ENCODE assay signal across 8 cellular contexts in the genomic region with DNA sequence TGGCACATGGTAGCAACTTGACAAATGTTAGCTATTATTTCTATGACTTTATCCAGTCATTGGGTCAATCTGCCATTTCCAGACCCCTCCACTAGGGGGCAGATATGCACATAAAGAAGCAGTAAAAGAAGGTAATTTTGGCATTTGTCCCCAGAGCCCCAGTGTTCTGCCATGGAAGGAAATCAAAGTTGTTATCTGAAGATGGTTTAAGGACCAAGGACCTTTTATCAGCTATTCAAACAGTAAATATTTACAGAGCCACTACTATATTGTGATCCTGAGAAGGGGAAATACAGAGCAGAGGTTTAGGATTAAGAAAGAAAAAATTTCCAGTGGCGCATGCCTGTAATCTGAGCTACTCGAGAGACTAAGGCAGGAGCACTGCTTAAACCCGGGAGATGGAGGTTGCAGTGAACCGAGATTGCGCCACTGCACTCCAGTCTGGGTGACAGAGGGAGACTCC. TPM values are rescaled to one million over a fixed set of nuclear protein-coding genes. Genes with fewer than 3 reads are reported as not detected.
DNase-seq lines count a peak whose midpoint lies in the region; ATAC-seq and TF ChIP-seq lines count a peak whose summit lies in the region.

No MANE protein-coding gene starts in this region.

- POLR2A ChIA-PET in Caco-2 (lab: Charles Lee) = interaction anchor here (0.5 to 2.2 kb wide), 5 partner anchors 37 to 134 kb away, joined by 3 to 10 read pairs (median 3); partner anchors contain the start of genes FLOT2 and TLCD1
- POLR2A ChIA-PET in activated CD4-positive, alpha-beta T cell treated with anti-CD3 and anti-CD28 coated beads, Interleukin-2, amount 10 ng/mL, durations not matched to agents 7 days and 5 days (lab: Charles Lee) = no interaction called here

- H3K36me3 Mint-ChIP-seq in Caco-2 (ENCODE audit: insufficient read depth, unreplicated experiment) (peaks cover 54% of the 10 kb centered on the region), HFFc6 (ENCODE audit: low read depth) (peaks cover 8% of the 10 kb centered on the region; the same call in 1 of the 2 replicates)
- H3K36me3 Mint-ChIP-seq in activated CD4-positive, alpha-beta T cell treated with anti-CD3 and anti-CD28 coated beads, Interleukin-2, amount 10 ng/mL, durations not matched to agents 7 days and 5 days (ENCODE audit: low read depth) = peaks cover 14% of the 10 kb centered on the region

- H3K9ac ChIP-seq in colonic mucosa (ENCODE audit: low read depth in 2 of 2, low read length in 2 of 2) = no peak overlapping the region

- H3K27me3 ChIP-seq in Caco-2 (replicated peaks; ENCODE audit: control insufficient read depth, insufficient read depth, low read length) = no peaks in the 10 kb centered on the region
- no peaks in the 10 kb centered on the region for H3K27me3 ChIP-seq in colonic mucosa
- H3K27me3 ChIP-seq in lung (ENCODE audit: control insufficient read depth, insufficient read depth) = no peaks in the 10 kb centered on the region

- peak; percentile 80 to 87 for DNase-seq in Caco-2
- DNase-seq in HFFc6 = peak; percentile 72
- DNase-seq in NCI-H526 (lab: John Stamatoyannopoulos, UW) = peak; percentile 53 to 86
- peak; percentile 86 for DNase-seq in activated CD4-positive, alpha-beta T cell treated with anti-CD3 and anti-CD28 coated beads, Interleukin-2, amount 10 ng/mL, durations not matched to agents 7 days and 5 days
- DNase-seq in colonic mucosa = peak; percentile 87
- peak; percentile 81 for DNase-seq in lung (ENCODE audit: low spot score)
- DNase-seq in stimulated activated CD8-positive, alpha-beta memory T cell treated with anti-CD3 and anti-CD28 coated beads, Interleukin-4, amount 100 ng/mL, for 1 hour (ENCODE audit: low read depth in 2 of 2, low spot score in 1 of 2) = peak; percentile 57 to 64

- H3K9me3 ChIP-seq in Caco-2 (no peaks in the 10 kb centered on the region), colonic mucosa (no peaks in the 10 kb centered on the region), lung (ENCODE audit: control insufficient read depth in 2 of 2, insufficient read depth in 1 of 2, low read length in 1 of 2) (no peaks in the 10 kb centered on the region)

- WGBS in lung, 2 donors = 44 to 62% methylated on average over 5 of the region's 5 CpGs

- H3K4me1 Mint-ChIP-seq in Caco-2 (ENCODE audit: low read depth, unreplicated experiment) (no peaks in the 10 kb centered on the region), HFFc6 (ENCODE audit: low read depth) (peaks cover 20% of the 10 kb centered on the region)
- H3K4me1 Mint-ChIP-seq in activated CD4-positive, alpha-beta T cell treated with anti-CD3 and anti-CD28 coated beads, Interleukin-2, amount 10 ng/mL, durations not matched to agents 7 days and 5 days = peaks cover 8% of the 10 kb centered on the region

- H3K27ac ChIP-seq in colonic mucosa (no peak overlapping the region), lung (ENCODE audit: low read depth in 1 of 2, low read length in 1 of 2) (no peak overlapping the region)

- BruUV-seq in Caco-2 (replicated peaks; lab: Mats Ljungman, UMichigan) = no TSS peak

- intact Hi-C loops in Caco-2 (cut with micrococcal nuclease; ENCODE audit: unreplicated experiment) (loop anchor here (1.0 kb wide), 3 partner anchors 48 to 133 kb away; partner anchors contain the start of gene FLOT2), colonic mucosa (cut with DNase I) (no loop called here)

- TF ChIP-seq CTCF in Caco-2 (IDR thresholded peaks at IDR 0.05; ENCODE audit: insufficient read depth in 1 of 2, low read depth in 1 of 2, low read length in 1 of 2, severe bottlenecking in 1 of 2, unreplicated experiment in 1 of 2) = peak; percentile 85 to 88
- TF ChIP-seq CTCF in HFFc6 (IDR thresholded peaks at IDR 0.05) = peak; percentile 98
- peak; percentile 85 for TF ChIP-seq CTCF in colonic mucosa (IDR thresholded peaks at IDR 0.05)
- TF ChIP-seq CTCF in lung (IDR thresholded peaks at IDR 0.05; ENCODE audit: control extremely low read depth, extremely low read depth) = peak; percentile 70

- no peak overlapping the region for H3K4me3 Mint-ChIP-seq in Caco-2 (ENCODE audit: unreplicated experiment)
- H3K4me3 Mint-ChIP-seq in HFFc6 = no peak overlapping the region
- H3K4me3 Mint-ChIP-seq in activated CD4-positive, alpha-beta T cell treated with anti-CD3 and anti-CD28 coated beads, Interleukin-2, amount 10 ng/mL, durations not matched to agents 7 days and 5 days = no peak overlapping the region

- no peak overlapping the region for H3K4me3 ChIP-seq in Caco-2 (ENCODE audit: low read depth, low read length)
- no peak overlapping the region for H3K4me3 ChIP-seq in colonic mucosa
- no peak overlapping the region for H3K4me3 ChIP-seq in lung

- H3K36me3 ChIP-seq in Caco-2 (ENCODE audit: control insufficient read depth, insufficient read depth, low read length) = peaks cover 3% of the 10 kb centered on the region
- peaks cover 18% of the 10 kb centered on the region for H3K36me3 ChIP-seq in colonic mucosa
- peaks cover 5 to 15% of the 10 kb centered on the region in 2 donors for H3K36me3 ChIP-seq in lung (ENCODE audit: control insufficient read depth in 2 of 2, insufficient read depth in 2 of 2, low read length in 2 of 2)

- H3K27ac Mint-ChIP-seq in Caco-2 (ENCODE audit: unreplicated experiment) = peak overlapping the region; percentile 13
- peak overlapping the region; percentile 11; the same call in 1 of the 2 replicates for H3K27ac Mint-ChIP-seq in HFFc6
- no peak overlapping the region for H3K27ac Mint-ChIP-seq in activated CD4-positive, alpha-beta T cell treated with anti-CD3 and anti-CD28 coated beads, Interleukin-2, amount 10 ng/mL, durations not matched to agents 7 days and 5 days

- CTCF ChIA-PET in Caco-2 (lab: Charles Lee) = interaction anchor here (0.6 to 3.5 kb wide), 43 partner anchors 9 to 353 kb away, joined by 3 to 70 read pairs (median 5); partner anchors contain the start of genes BLTP2, DHRS13, FAM222B and FLOT2
- CTCF ChIA-PET in activated CD4-positive, alpha-beta T cell treated with anti-CD3 and anti-CD28 coated beads, Interleukin-2, amount 10 ng/mL, durations not matched to agents 7 days and 5 days (lab: Charles Lee) = interaction anchor here (0.8 to 7.8 kb wide), 25 partner anchors 9 to 230 kb away, joined by 3 to 67 read pairs (median 5); partner anchors contain the start of genes RPL23A, TLCD1 and TRAF4

- H3K4me1 ChIP-seq in Caco-2 = no peaks in the 10 kb centered on the region
- no peaks in the 10 kb centered on the region for H3K4me1 ChIP-seq in colonic mucosa
- H3K4me1 ChIP-seq in lung (ENCODE audit: control insufficient read depth in 2 of 2, insufficient read depth in 2 of 2, low read length in 2 of 2) = peaks cover 0 to 2% of the 10 kb centered on the region in 2 donors

- H3K27me3 Mint-ChIP-seq in Caco-2 (ENCODE audit: insufficient read depth, unreplicated experiment) = no peaks in the 10 kb centered on the region
- H3K27me3 Mint-ChIP-seq in HFFc6 (ENCODE audit: insufficient read depth) = no peaks in the 10 kb centered on the region; the same call in 1 of the 2 replicates
- H3K27me3 Mint-ChIP-seq in activated CD4-positive, alpha-beta T cell treated with anti-CD3 and anti-CD28 coated beads, Interleukin-2, amount 10 ng/mL, durations not matched to agents 7 days and 5 days = no peaks in the 10 kb centered on the region

- no peak for ATAC-seq in lung (ENCODE audit: insufficient read depth, low FRiP score)
- ATAC-seq in GM18858 (IDR thresholded peaks at IDR 0.05; ENCODE audit: unreplicated experiment) = no peak

- H3K9me3 Mint-ChIP-seq in Caco-2 (ENCODE audit: unreplicated experiment) = no peaks in the 10 kb centered on the region
- H3K9me3 Mint-ChIP-seq in HFFc6 = no peaks in the 10 kb centered on the region
- no peaks in the 10 kb centered on the region for H3K9me3 Mint-ChIP-seq in activated CD4-positive, alpha-beta T cell treated with anti-CD3 and anti-CD28 coated beads, Interleukin-2, amount 10 ng/mL, durations not matched to agents 7 days and 5 days

RNA-seq across cellular contexts. Expression of gene TRAF4, which starts 20.0 kb away (rescaled TPM):
- total RNA-seq in Caco-2 (2022) (140 and 154 TPM in 2 replicates), colonic mucosa (100 to 1,000 TPM in 1 of 2 donors, 10 to 100 TPM in 1; 92.1 to 128 TPM), lung (10 to 100 TPM; 35.7 to 92.4 TPM)
- 10 to 100 TPM; 48.0 to 61.3 (median 53.8) TPM for total RNA-seq in HFFc6 (2021; fragmentation: NEBNext Ultra II Directional; extraction: Animal tissue kit (Norgen Biotek cat#: 25700))
- total RNA-seq in activated CD4-positive, alpha-beta T cell treated with anti-CD3 and anti-CD28 coated beads, Interleukin-2, amount 10 ng/mL, durations not matched to agents 7 days and 5 days = 10 to 100 TPM; 44.9 to 45.1 TPM
- polyA plus RNA-seq in lung = 10 to 100 TPM; 51.9 to 56.3 TPM

RNA-seq across cellular contexts. Expression of gene NEK8, which starts 35.2 kb away (rescaled TPM):
- total RNA-seq in Caco-2 (2022) (11.0 and 13.4 TPM in 2 replicates), colonic mucosa (1 to 10 TPM; 3.0 to 6.7 TPM), lung (10 to 100 TPM in 1 of 2 donors, 1 to 10 TPM in 1; 5.7 to 14.7 TPM)
- 1 to 10 TPM; 1.9 to 3.1 (median 2.5) TPM for total RNA-seq in HFFc6 (2021; fragmentation: NEBNext Ultra II Directional; extraction: Animal tissue kit (Norgen Biotek cat#: 25700))
- total RNA-seq in activated CD4-positive, alpha-beta T cell treated with anti-CD3 and anti-CD28 coated beads, Interleukin-2, amount 10 ng/mL, durations not matched to agents 7 days and 5 days = 1 to 10 TPM; 7.3 TPM
- polyA plus RNA-seq in lung = 1 to 10 TPM; 5.1 to 9.2 TPM

RNA-seq across cellular contexts. Expression of gene TLCD1, which starts 37.8 kb away (rescaled TPM):
- total RNA-seq in Caco-2 (2022) = 31.7 and 37.9 TPM in 2 replicates
- 10 to 100 TPM in 4 of 6 experiments, 1 to 10 TPM in 2; 8.0 to 14.6 (median 11.3) TPM for total RNA-seq in HFFc6 (2021; fragmentation: NEBNext Ultra II Directional; extraction: Animal tissue kit (Norgen Biotek cat#: 25700))
- total RNA-seq in activated CD4-positive, alpha-beta T cell treated with anti-CD3 and anti-CD28 coated beads, Interleukin-2, amount 10 ng/mL, durations not matched to agents 7 days and 5 days = 1 to 10 TPM; 2.1 to 2.3 TPM
- total RNA-seq in colonic mucosa = 10 to 100 TPM in 1 of 2 donors, 1 to 10 TPM in 1; 5.7 to 20.4 TPM
- total RNA-seq in lung = 10 to 100 TPM in 1 of 2 donors, 1 to 10 TPM in 1; 3.8 to 32.0 TPM
- polyA plus RNA-seq in lung = 10 to 100 TPM; 25.4 to 42.0 TPM

RNA-seq across cellular contexts. Expression of gene RPL23A, which starts 44.0 kb away (rescaled TPM):
- 1,980 and 2,181 TPM in 2 replicates for total RNA-seq in Caco-2 (2022)
- 1,000 to 10,000 TPM; 1,227 to 1,529 (median 1,391) TPM for total RNA-seq in HFFc6 (2021; fragmentation: NEBNext Ultra II Directional; extraction: Animal tissue kit (Norgen Biotek cat#: 25700))
- total RNA-seq in activated CD4-positive, alpha-beta T cell treated with anti-CD3 and anti-CD28 coated beads, Interleukin-2, amount 10 ng/mL, durations not matched to agents 7 days and 5 days = 1,000 to 10,000 TPM; 1,884 to 2,250 TPM
- total RNA-seq in colonic mucosa = 1,000 to 10,000 TPM; 1,201 to 1,388 TPM
- 1,000 to 10,000 TPM in 1 of 2 donors, 100 to 1,000 TPM in 1; 528 to 1,109 TPM for total RNA-seq in lung
- 1,000 to 10,000 TPM in 1 of 2 donors, 100 to 1,000 TPM in 1; 955 to 1,200 TPM for polyA plus RNA-seq in lung

RNA-seq across cellular contexts. Expression of gene RAB34, which starts 46.2 kb away (rescaled TPM):
- total RNA-seq in Caco-2 (2022) (1.2 and 1.8 TPM in 2 replicates), colonic mucosa (10 to 100 TPM in 1 of 2 donors, 1 to 10 TPM in 1; 6.2 to 14.0 TPM), lung (10 to 100 TPM; 77.8 to 91.8 TPM)
- total RNA-seq in HFFc6 (2021; fragmentation: NEBNext Ultra II Directional; extraction: Animal tissue kit (Norgen Biotek cat#: 25700)) = 100 to 1,000 TPM; 161 to 219 (median 192) TPM
- 10 to 100 TPM; 11.0 to 11.8 TPM for total RNA-seq in activated CD4-positive, alpha-beta T cell treated with anti-CD3 and anti-CD28 coated beads, Interleukin-2, amount 10 ng/mL, durations not matched to agents 7 days and 5 days
- polyA plus RNA-seq in lung = 100 to 1,000 TPM; 103 TPM
